24 cellular contexts compared by ENCODE assay signal in the genomic region with DNA sequence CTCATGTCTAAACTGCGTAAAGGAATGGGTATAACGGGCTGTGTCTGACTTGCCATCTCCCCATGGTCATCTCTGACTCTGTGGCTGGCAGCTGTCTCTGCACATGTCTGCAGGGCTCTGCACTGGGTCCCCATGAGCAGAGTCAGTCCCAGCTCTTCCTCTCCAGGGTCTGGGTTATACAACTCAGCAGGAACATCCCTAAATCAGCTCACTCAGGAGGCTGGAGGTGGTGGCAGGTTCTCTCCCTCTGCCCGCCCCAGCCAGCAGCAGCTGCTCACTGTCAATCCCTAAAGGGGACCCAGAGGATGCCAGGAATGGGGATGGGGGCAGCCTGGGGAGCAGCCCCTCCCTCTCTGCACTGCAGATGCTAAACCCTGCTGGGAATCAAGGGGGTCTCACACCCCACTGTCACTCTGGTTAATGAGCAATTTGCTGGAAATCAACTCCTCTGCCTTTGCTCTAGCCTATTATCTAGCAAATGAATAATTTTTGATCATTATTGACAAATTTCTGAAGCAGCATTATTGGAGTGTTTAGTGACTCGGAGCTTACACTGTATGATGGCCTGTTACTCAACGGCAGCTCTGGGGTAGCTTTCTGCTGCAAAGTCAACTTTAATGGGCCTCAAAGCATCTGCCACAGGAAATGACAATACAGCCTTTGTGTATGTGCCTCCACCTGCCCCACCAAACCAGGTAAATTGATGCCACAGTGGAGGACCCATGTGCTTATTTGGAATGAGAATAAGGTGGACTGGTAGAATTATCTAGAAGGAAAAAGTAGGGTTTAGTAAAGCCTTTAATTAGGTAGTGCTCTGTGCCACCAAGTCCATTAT. TPM values are rescaled to one million over a fixed set of nuclear protein-coding genes. Genes with fewer than 3 reads are reported as not detected.
A peak's percentile ranks its signal among the peaks of the same experiment; 100 is the strongest.
DNase-seq lines count a peak whose midpoint lies in the region; ATAC-seq and TF ChIP-seq lines count a peak whose summit lies in the region.
"Had no signal": no experiment of that assay in that cellular context is flagged by ENCODE, and none has a peak within 500 bp of the region (broad histone marks: within the 10 kb centered on the region; RNA-seq: fewer than 3 reads in every experiment).

No MANE protein-coding gene starts in this region.

- intact Hi-C loops in cardiac septum (cut with DNase I) (no loop called here), Right ventricle myocardium inferior (cut with DNase I) (no loop called here), vagina (cut with DNase I) (no loop called here)

- H3K4me3 ChIP-seq in vagina = no peak overlapping the region
- H3K4me3 ChIP-seq: cardiac muscle cell, lower lobe of right lung, neural progenitor cell, psoas muscle had no signal

- H3K36me3 Mint-ChIP-seq in activated CD8-positive, alpha-beta memory T cell treated with anti-CD3 and anti-CD28 coated beads, Interleukin-2, amount 10 ng/mL, durations not matched to agents 7 days and 5 days = no peaks in the 10 kb centered on the region
- H3K36me3 Mint-ChIP-seq: neural progenitor cell had no signal

- H3K27me3 Mint-ChIP-seq in activated CD8-positive, alpha-beta memory T cell treated with anti-CD3 and anti-CD28 coated beads, Interleukin-2, amount 10 ng/mL, durations not matched to agents 7 days and 5 days = no peaks in the 10 kb centered on the region

- no peaks in the 10 kb centered on the region for H3K9me3 Mint-ChIP-seq in activated CD8-positive, alpha-beta memory T cell treated with anti-CD3 and anti-CD28 coated beads, Interleukin-2, amount 10 ng/mL, durations not matched to agents 7 days and 5 days (ENCODE audit: low read depth)

- no peak overlapping the region for H3K4me3 Mint-ChIP-seq in activated CD8-positive, alpha-beta memory T cell treated with anti-CD3 and anti-CD28 coated beads, Interleukin-2, amount 10 ng/mL, durations not matched to agents 7 days and 5 days
- H3K4me3 Mint-ChIP-seq: neural progenitor cell had no signal

- DNase-seq in cardiac septum (ENCODE audit: low spot score) (peak; percentile 14), Right ventricle myocardium inferior (ENCODE audit: missing footprints) (no peak), mesenteric fat pad (ENCODE audit: low spot score) (peak; percentile 30), vagina (ENCODE audit: extremely low spot score in 2 of 2) (peak; percentile 44 to 55), NCI-H1436 (lab: John Stamatoyannopoulos, UW) (no peak)
- peak; percentile 12 for DNase-seq in activated CD8-positive, alpha-beta memory T cell treated with anti-CD3 and anti-CD28 coated beads, Interleukin-2, amount 10 ng/mL, durations not matched to agents 7 days and 5 days
- no peak for DNase-seq in stimulated activated naive CD8-positive, alpha-beta T cell treated with anti-CD3 and anti-CD28 coated beads, Interleukin-15, Interleukin-2, amounts not matched to agents 100 U/mL and 50 U/mL, for 24 hours
- DNase-seq: ACHN; activated CD4-positive, CD25-positive, alpha-beta regulatory T cell treated with anti-CD3 and anti-CD28 coated beads, Interleukin-2, amount 50 U/mL, for 72 hours; activated naive CD4-positive, alpha-beta T cell treated with anti-CD3 and anti-CD28 coated beads, Interleukin-2, amount 50 U/mL, for 16 hours; anterior cingulate cortex; dermis blood vessel endothelial cell; lower lobe of right lung; NCI-H1048; NCI-H2029; NCI-H226; OCI-M1; psoas muscle; SIG-M5 had no signal

- H3K27ac ChIP-seq in vagina = no peak overlapping the region
- H3K27ac ChIP-seq: cardiac muscle cell, HL-60, lower lobe of right lung, neural progenitor cell, psoas muscle had no signal

- no peak overlapping the region for H3K27ac Mint-ChIP-seq in activated CD8-positive, alpha-beta memory T cell treated with anti-CD3 and anti-CD28 coated beads, Interleukin-2, amount 10 ng/mL, durations not matched to agents 7 days and 5 days

- no peaks in the 10 kb centered on the region for H3K9me3 ChIP-seq in vagina
- H3K9me3 ChIP-seq: lower lobe of right lung, psoas muscle had no signal

- H3K27me3 ChIP-seq in vagina = no peaks in the 10 kb centered on the region
- H3K27me3 ChIP-seq: cardiac muscle cell, neural progenitor cell had no signal

- no peaks in the 10 kb centered on the region for H3K4me1 Mint-ChIP-seq in activated CD8-positive, alpha-beta memory T cell treated with anti-CD3 and anti-CD28 coated beads, Interleukin-2, amount 10 ng/mL, durations not matched to agents 7 days and 5 days
- H3K4me1 Mint-ChIP-seq: neural progenitor cell had no signal

- TF ChIP-seq POLR2A in vagina (IDR thresholded peaks at IDR 0.05) = no peak

- no peak for ATAC-seq in Right ventricle myocardium inferior
- ATAC-seq in activated CD8-positive, alpha-beta memory T cell treated with anti-CD3 and anti-CD28 coated beads, Interleukin-2, amount 10 ng/mL, durations not matched to agents 7 days and 5 days = no peak
- no peak for ATAC-seq in stimulated activated naive CD8-positive, alpha-beta T cell treated with anti-CD3 and anti-CD28 coated beads, Interleukin-15, Interleukin-2, amounts not matched to agents 100 U/mL and 50 U/mL, for 24 hours
- no peak for ATAC-seq in GM19467 (IDR thresholded peaks at IDR 0.05; ENCODE audit: unreplicated experiment)
- ATAC-seq: HCT116, lower lobe of right lung, psoas muscle had no signal

- no peak for TF ChIP-seq CTCF in vagina (IDR thresholded peaks at IDR 0.05)

- no peaks in the 10 kb centered on the region for H3K4me1 ChIP-seq in vagina
- H3K4me1 ChIP-seq: lower lobe of right lung, neural progenitor cell, psoas muscle had no signal

- CTCF ChIA-PET in activated CD8-positive, alpha-beta memory T cell treated with anti-CD3 and anti-CD28 coated beads, Interleukin-2, amount 10 ng/mL, durations not matched to agents 7 days and 5 days (lab: Charles Lee) = interaction anchor here (0.6 kb wide), 1 partner anchor 1198 kb away, joined by 5 read pairs; no protein-coding TSS in a partner anchor

- no peaks in the 10 kb centered on the region for H3K36me3 ChIP-seq in vagina
- H3K36me3 ChIP-seq: cardiac muscle cell, lower lobe of right lung, neural progenitor cell had no signal

RNA-seq across cellular contexts. Expression of gene SHANK2, which starts 55.7 kb away (rescaled TPM):
- total RNA-seq in cardiac septum (0.11 TPM), Right ventricle myocardium inferior (0.03 TPM), mesenteric fat pad (2.0 TPM), vagina (11.0 TPM)
- total RNA-seq in activated CD8-positive, alpha-beta memory T cell treated with anti-CD3 and anti-CD28 coated beads, Interleukin-2, amount 10 ng/mL, durations not matched to agents 7 days and 5 days = not detected

Comparison
In these comparisons a context has a peak if more than half of its experiments do, and no peak if none do; other contexts are left out.
1. DNase-seq: peak in cardiac septum (single experiment), activated CD8-positive, alpha-beta memory T cell treated with anti-CD3 and anti-CD28 coated beads, Interleukin-2, amount 10 ng/mL, durations not matched to agents 7 days and 5 days (single experiment), mesenteric fat pad (single experiment) and vagina (2 of 2); none in Right ventricle myocardium inferior (single experiment), stimulated activated naive CD8-positive, alpha-beta T cell treated with anti-CD3 and anti-CD28 coated beads, Interleukin-15, Interleukin-2, amounts not matched to agents 100 U/mL and 50 U/mL, for 24 hours (single experiment) and NCI-H1436 (single experiment).